In genomic region chr16:56610017-56610608, GRCh38 we compare ENCODE assay signal across 1 cellular context.
TF ChIP-seq lines count a peak whose summit lies in the region.

No MANE protein-coding gene starts in this region.

TF ChIP-seq in HEK293, 187 proteins besides CTCF, POLR2A, EP300 and RAD21 (continued from another document):
- TF ChIP-seq PRDM2 (tag by site-specific recombination; IDR thresholded peaks at IDR 0.05; ENCODE audit: borderline replicate concordance) (no peak), ZNF416 (tag by site-specific recombination; IDR thresholded peaks at IDR 0.05) (no peak), ZNF19 (tag by site-specific recombination; IDR thresholded peaks at IDR 0.05; ENCODE audit: low read depth) (no peak), OVOL3 (tag by site-specific recombination; IDR thresholded peaks at IDR 0.05) (no peak), ZNF529 (tag by site-specific recombination; IDR thresholded peaks at IDR 0.05; ENCODE audit: insufficient replicate concordance) (no peak), GLIS2 (tag by site-specific recombination; IDR thresholded peaks at IDR 0.05) (no peak), EGR2 (tag by site-specific recombination; IDR thresholded peaks at IDR 0.05; ENCODE audit: low read depth) (peak; percentile 54; the same call in 1 of the 2 replicates), ZSCAN30 (tag by site-specific recombination; IDR thresholded peaks at IDR 0.05) (no peak), ZNF513 (tag by site-specific recombination; IDR thresholded peaks at IDR 0.05) (no peak), ZNF132 (tag by site-specific recombination; IDR thresholded peaks at IDR 0.05; ENCODE audit: borderline replicate concordance) (no peak), ZNF404 (tag by site-specific recombination; IDR thresholded peaks at IDR 0.05) (no peak), ZNF2 (tag by site-specific recombination; IDR thresholded peaks at IDR 0.05) (no peak), ZNF571 (tag by site-specific recombination; IDR thresholded peaks at IDR 0.05) (no peak), ZNF549 (tag by site-specific recombination; IDR thresholded peaks at IDR 0.05) (no peak), ZNF623 (tag by site-specific recombination; IDR thresholded peaks at IDR 0.05) (no peak), PRDM10 (tag by site-specific recombination; IDR thresholded peaks at IDR 0.05) (peak; percentile 28; the same call in 1 of the 2 replicates), ZNF23 (tag by site-specific recombination; IDR thresholded peaks at IDR 0.05; ENCODE audit: borderline replicate concordance) (no peak), HOXC10 (CRISPR knock-in tag; IDR thresholded peaks at IDR 0.05) (no peak), ZBTB1 (tag by site-specific recombination; IDR thresholded peaks at IDR 0.05) (no peak), ZNF157 (tag by site-specific recombination; IDR thresholded peaks at IDR 0.05) (no peak), ZNF169 (tag by site-specific recombination; IDR thresholded peaks at IDR 0.05) (no peak), ZNF629 (tag by site-specific recombination; IDR thresholded peaks at IDR 0.05) (peak; percentile 50; the same call in 1 of the 2 replicates), ZNF221 (tag by site-specific recombination; IDR thresholded peaks at IDR 0.05; ENCODE audit: borderline replicate concordance) (no peak), MEIS1 (CRISPR knock-in tag; IDR thresholded peaks at IDR 0.05; ENCODE audit: borderline replicate concordance) (no peak), ZNF266 (tag by site-specific recombination; IDR thresholded peaks at IDR 0.05; ENCODE audit: low read depth) (no peak), KLF9 (tag by site-specific recombination; IDR thresholded peaks at IDR 0.05; ENCODE audit: low read depth) (peak; percentile 51; the same call in 1 of the 2 replicates), KLF1 (tag by site-specific recombination; IDR thresholded peaks at IDR 0.05) (peak; percentile 42; the same call in 1 of the 2 replicates), ZBTB20 (tag by site-specific recombination; IDR thresholded peaks at IDR 0.05) (peak; percentile 85), HIC1 (tag by site-specific recombination; IDR thresholded peaks at IDR 0.05) (no peak)
- TF ChIP-seq, protein P1, sequence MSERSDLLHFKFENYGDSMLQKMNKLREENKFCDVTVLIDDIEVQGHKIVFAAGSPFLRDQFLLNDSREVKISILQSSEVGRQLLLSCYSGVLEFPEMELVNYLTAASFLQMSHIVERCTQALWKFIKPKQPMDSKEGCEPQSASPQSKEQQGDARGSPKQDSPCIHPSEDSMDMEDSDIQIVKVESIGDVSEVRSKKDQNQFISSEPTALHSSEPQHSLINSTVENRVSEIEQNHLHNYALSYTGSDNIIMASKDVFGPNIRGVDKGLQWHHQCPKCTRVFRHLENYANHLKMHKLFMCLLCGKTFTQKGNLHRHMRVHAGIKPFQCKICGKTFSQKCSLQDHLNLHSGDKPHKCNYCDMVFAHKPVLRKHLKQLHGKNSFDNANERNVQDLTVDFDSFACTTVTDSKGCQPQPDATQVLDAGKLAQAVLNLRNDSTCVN (tag by site-specific recombination; optimal IDR thresholded peaks at IDR 0.05), result no peak
- TF ChIP-seq, protein P2, sequence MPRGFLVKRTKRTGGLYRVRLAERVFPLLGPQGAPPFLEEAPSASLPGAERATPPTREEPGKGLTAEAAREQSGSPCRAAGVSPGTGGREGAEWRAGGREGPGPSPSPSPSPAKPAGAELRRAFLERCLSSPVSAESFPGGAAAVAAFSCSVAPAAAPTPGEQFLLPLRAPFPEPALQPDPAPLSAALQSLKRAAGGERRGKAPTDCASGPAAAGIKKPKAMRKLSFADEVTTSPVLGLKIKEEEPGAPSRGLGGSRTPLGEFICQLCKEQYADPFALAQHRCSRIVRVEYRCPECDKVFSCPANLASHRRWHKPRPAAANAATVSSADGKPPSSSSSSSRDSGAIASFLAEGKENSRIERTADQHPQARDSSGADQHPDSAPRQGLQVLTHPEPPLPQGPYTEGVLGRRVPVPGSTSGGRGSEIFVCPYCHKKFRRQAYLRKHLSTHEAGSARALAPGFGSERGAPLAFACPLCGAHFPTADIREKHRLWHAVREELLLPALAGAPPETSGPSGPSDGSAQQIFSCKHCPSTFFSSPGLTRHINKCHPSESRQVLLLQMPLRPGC (tag by site-specific recombination; IDR thresholded peaks at IDR 0.05), result no peak
